Comparison of ENCODE assay signal across 8 cellular contexts in genomic region chr1:184755226-184756065, GRCh38. TPM values are rescaled to one million over a fixed set of nuclear protein-coding genes. Genes with fewer than 3 reads are reported as not detected.
A peak's percentile ranks its signal among the peaks of the same experiment; 100 is the strongest.
DNase-seq lines count a peak whose midpoint lies in the region; ATAC-seq and TF ChIP-seq lines count a peak whose summit lies in the region.

No MANE protein-coding gene starts in this region.

- no peaks in the 10 kb centered on the region for H3K27me3 ChIP-seq in upper lobe of left lung

- H3K4me3 ChIP-seq in AG04449 (ENCODE audit: low read depth, low read length) (peak overlapping the region; percentile 82), GM12865 (ENCODE audit: low read depth, low read length) (peak overlapping the region; percentile 77), upper lobe of left lung (peak overlapping the region; percentile 29 to 97 (median 70))

- WGBS in upper lobe of left lung, 2 donors, result 6 to 7% methylated on average over 22 to 26 of the region's 27 CpGs

- H3K9me3 ChIP-seq in T-helper 17 cell (ENCODE audit: control insufficient read depth, low read length, poor library complexity, severe bottlenecking) (no peaks in the 10 kb centered on the region), upper lobe of left lung (no peaks in the 10 kb centered on the region)

- no peak for DNase-seq in AG04449 (ENCODE audit: low read depth, low spot score)
- DNase-seq in GM12865 (ENCODE audit: low read depth), result peak; percentile 36
- DNase-seq in T-helper 17 cell, result no peak
- DNase-seq in effector CD4-positive, alpha-beta T cell, result peak; percentile 22
- DNase-seq in middle frontal gyrus (ENCODE audit: extremely low spot score, low spot score), result peak; percentile 20
- no peak for DNase-seq in upper lobe of left lung
- no peak for DNase-seq in H4 (ENCODE audit: low spot score)

- no peak for TF ChIP-seq CTCF in AG04449 (IDR thresholded peaks at IDR 0.05; ENCODE audit: insufficient read depth, low read length, missing control alignments)
- TF ChIP-seq CTCF in GM12865 (IDR thresholded peaks at IDR 0.05; ENCODE audit: insufficient read depth, low read depth, low read length, missing control alignments), result no peak
- TF ChIP-seq CTCF in upper lobe of left lung (IDR thresholded peaks at IDR 0.05), result no peak

- peak overlapping the region; percentile 95 for H3K4me3 Mint-ChIP-seq in T-helper 17 cell

- peaks cover 13 to 21% (median 19%) of the 10 kb centered on the region in 4 donors for H3K4me1 ChIP-seq in upper lobe of left lung

- CTCF ChIA-PET in AG04449 (lab: Yijun Ruan, JAX), result interaction anchor here (1.0 to 1.9 kb wide), 6 partner anchors 38 to 925 kb away, joined by 3 to 8 read pairs (median 4); no protein-coding TSS in a partner anchor

- ATAC-seq in HG03135 (IDR thresholded peaks at IDR 0.05; ENCODE audit: unreplicated experiment) (peak; percentile 9), T-helper 17 cell (peak; percentile 15), upper lobe of left lung (ENCODE audit: low FRiP score in 2 of 2) (peak; percentile 20 to 34)

- peak overlapping the region; percentile 96 for H3K27ac Mint-ChIP-seq in T-helper 17 cell

- TF ChIP-seq EP300 in upper lobe of left lung (IDR thresholded peaks at IDR 0.05), result no peak

- peak overlapping the region; percentile 64 to 97 (median 92) for H3K27ac ChIP-seq in upper lobe of left lung

- peaks cover 30% of the 10 kb centered on the region for H3K4me1 Mint-ChIP-seq in T-helper 17 cell

- no peak for TF ChIP-seq POLR2A in upper lobe of left lung (IDR thresholded peaks at IDR 0.05)

- peaks cover 2% of the 10 kb centered on the region for H3K36me3 Mint-ChIP-seq in T-helper 17 cell (ENCODE audit: low read depth)

- H3K36me3 ChIP-seq in upper lobe of left lung, result no peaks in the 10 kb centered on the region

- POLR2A ChIA-PET in AG04449 (lab: Yijun Ruan, JAX), result interaction anchor here (0.6 kb wide), 1 partner anchor 1316 kb away, joined by 3 read pairs; no protein-coding TSS in a partner anchor

- H3K27me3 Mint-ChIP-seq in T-helper 17 cell, result no peaks in the 10 kb centered on the region

RNA-seq across cellular contexts. Expression of gene EDEM3, which starts 0.8 kb away (rescaled TPM):
- total RNA-seq in T-helper 17 cell, result 10 to 100 TPM; 25.8 to 40.4 TPM
- 10 to 100 TPM; 23.9 to 56.2 (median 29.4) TPM for total RNA-seq in upper lobe of left lung
- 21.7 and 28.4 TPM in 2 replicates for total RNA-seq in H4 (2014; rRNA removed; shearing (Covaris generic))

Comparison
In these comparisons a context has a peak if more than half of its experiments do, and no peak if none do; other contexts are left out.
1. DNase-seq: peak in GM12865 (single experiment), effector CD4-positive, alpha-beta T cell (single experiment) and middle frontal gyrus (single experiment); none in AG04449 (single experiment), T-helper 17 cell (0 of 3), upper lobe of left lung (0 of 2) and H4 (single experiment).
2. Peak in every context shown above with its lines, with median percentiles within 50 percentile points of each other: H3K4me3 ChIP-seq and ATAC-seq.